8 cellular contexts compared by ENCODE assay signal in the genomic region with DNA sequence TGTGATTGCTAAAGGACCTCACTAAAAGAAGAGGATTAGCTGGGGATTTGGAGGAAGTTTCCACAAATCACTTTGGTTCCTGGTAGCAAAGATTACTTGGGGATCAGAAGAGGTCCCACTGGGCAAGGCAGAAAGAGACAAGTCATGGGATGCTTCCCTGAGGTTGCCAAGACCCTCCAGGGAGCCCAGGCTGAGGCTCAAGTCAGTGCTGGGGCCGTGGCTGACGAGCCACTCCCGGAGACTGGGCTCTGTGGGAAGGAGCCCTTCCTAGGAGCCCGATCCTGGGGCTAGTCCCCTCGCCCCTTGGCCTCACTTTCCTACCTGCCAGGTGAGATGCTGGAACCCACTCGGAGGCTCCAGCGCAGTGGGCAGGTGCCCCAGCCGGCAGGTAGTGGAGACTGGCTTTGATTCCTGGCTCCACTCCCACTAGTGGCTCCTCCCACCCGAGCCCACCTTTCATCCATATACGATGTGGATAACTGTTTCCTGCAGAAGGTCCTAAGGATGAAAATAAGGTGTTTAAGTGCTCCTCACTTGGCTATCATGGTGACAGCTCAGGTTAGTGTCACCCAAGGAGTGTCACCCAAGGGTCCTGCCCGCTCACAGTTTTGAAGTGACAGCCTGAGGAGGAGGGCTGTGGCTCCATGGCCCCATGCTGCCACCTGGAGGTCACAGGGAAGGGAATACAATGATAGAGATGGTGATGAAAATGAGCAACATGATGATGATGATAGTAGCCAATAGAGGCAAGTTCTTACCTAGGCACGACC.
DNase-seq lines count a peak whose midpoint lies in the region; ATAC-seq and TF ChIP-seq lines count a peak whose summit lies in the region.

No MANE protein-coding gene starts in this region.

- TF ChIP-seq POLR2A in HCT116 (IDR thresholded peaks at IDR 0.05; ENCODE audit: borderline replicate concordance, extremely low read depth, insufficient read depth, insufficient read length) (no peak), right lobe of liver (IDR thresholded peaks at IDR 0.05) (no peak)

- H3K4me2 ChIP-seq in HCT116 (ENCODE audit: low read length), result no peak overlapping the region

- H3K4me1 ChIP-seq in CD4-positive, CD25-positive, alpha-beta regulatory T cell (ENCODE audit: control insufficient read depth, insufficient read depth, low read length, poor library complexity, severe bottlenecking), result no peaks in the 10 kb centered on the region
- no peaks in the 10 kb centered on the region for H3K4me1 ChIP-seq in HCT116 (ENCODE audit: control insufficient read depth in 1 of 2, insufficient read depth in 2 of 2, low read length in 2 of 2)
- H3K4me1 ChIP-seq in right lobe of liver, result no peaks in the 10 kb centered on the region

- no peaks in the 10 kb centered on the region for H3K36me3 Mint-ChIP-seq in CD4-positive, CD25-positive, alpha-beta regulatory T cell
- peaks cover 11% of the 10 kb centered on the region for H3K36me3 Mint-ChIP-seq in chondrocyte (ENCODE audit: low read depth)

- H2AFZ ChIP-seq in HCT116 (ENCODE audit: low read depth, low read length, poor library complexity, severe bottlenecking), result no peak overlapping the region

- TF ChIP-seq RAD21 in HCT116 (IDR thresholded peaks at IDR 0.05; ENCODE audit: low read depth), result peak; percentile 98

- BruUV-seq in HCT116 (replicated peaks; lab: Mats Ljungman, UMichigan), result no TSS peak

- no peaks in the 10 kb centered on the region for H3K9me2 ChIP-seq in HCT116 (ENCODE audit: insufficient read depth)

- no peaks in the 10 kb centered on the region for H3K36me3 ChIP-seq in CD4-positive, CD25-positive, alpha-beta regulatory T cell (ENCODE audit: control insufficient read depth, insufficient read depth, low read length)
- H3K36me3 ChIP-seq in HCT116 (ENCODE audit: control insufficient read depth in 1 of 2, insufficient read depth in 2 of 2, low read length in 2 of 2), result no peaks in the 10 kb centered on the region
- H3K36me3 ChIP-seq in right lobe of liver, result no peaks in the 10 kb centered on the region

- peaks cover 0 to 6% (median 5%) of the 10 kb centered on the region in 4 donors for H3K4me1 Mint-ChIP-seq in CD4-positive, CD25-positive, alpha-beta regulatory T cell
- H3K4me1 Mint-ChIP-seq in chondrocyte (ENCODE audit: low read depth), result peaks cover 8% of the 10 kb centered on the region

- intact Hi-C loops in HCT116 (cut with micrococcal nuclease) (loop anchor here (1.0 to 2.0 kb wide), 3 partner anchors 498 to 616 kb away; no protein-coding TSS in a partner anchor), right lobe of liver (cut with DNase I) (loop anchor here (5.0 kb wide), 1 partner anchor 499 kb away; no protein-coding TSS in a partner anchor)

- peak overlapping the region in 1 of 3 donors; percentile 61 for H3K27ac Mint-ChIP-seq in CD4-positive, CD25-positive, alpha-beta regulatory T cell
- H3K27ac Mint-ChIP-seq in chondrocyte (ENCODE audit: unreplicated experiment), result no peak overlapping the region

- TF ChIP-seq CTCF in HCT116 (IDR thresholded peaks at IDR 0.05 in 2 of 3, conservative IDR thresholded peaks at IDR 0.05 in 1 of 3; ENCODE audit: borderline replicate concordance in 1 of 3, insufficient read depth in 1 of 3, low read depth in 2 of 3, low read length in 2 of 3) (peak; percentile 73 to 94 (median 83)), chondrocyte (IDR thresholded peaks at IDR 0.05) (peak; percentile 95), right lobe of liver (IDR thresholded peaks at IDR 0.05) (peak; percentile 78 to 88 (median 83))

- H3K27me3 ChIP-seq in CD4-positive, CD25-positive, alpha-beta regulatory T cell (ENCODE audit: control insufficient read depth, insufficient read depth, low read length), result peaks cover 5% of the 10 kb centered on the region
- H3K27me3 ChIP-seq in HCT116 (ENCODE audit: insufficient read depth, low read length) (no peaks in the 10 kb centered on the region), right lobe of liver (no peaks in the 10 kb centered on the region)

- RAD21 ChIA-PET in HCT116 (lab: Charles Lee; ENCODE audit: low non-redundant PET in 1 of 2, low total read pairs in 2 of 2, uncharacterized antibody in 2 of 2, unreplicated experiment in 2 of 2), result no interaction called here

- H3K9ac ChIP-seq in HCT116 (ENCODE audit: low read length), result no peak overlapping the region

- WGBS in right lobe of liver (ENCODE audit: insufficient coverage, low coverage, low lambda C conversion rate, missing lambda C conversion rate), result 25% methylated on average over 4 of the region's 12 CpGs

- H3K27ac ChIP-seq in CD4-positive, CD25-positive, alpha-beta regulatory T cell (ENCODE audit: insufficient read depth, low read length, poor library complexity, severe bottlenecking), result no peak overlapping the region
- no peak overlapping the region for H3K27ac ChIP-seq in HCT116 (ENCODE audit: low read depth, low read length)
- H3K27ac ChIP-seq in right lobe of liver, result no peak overlapping the region

- peaks cover 14 to 17% of the 10 kb centered on the region in 2 experiments for H3K9me3 ChIP-seq in CD4-positive, CD25-positive, alpha-beta regulatory T cell (ENCODE audit: control insufficient read depth in 2 of 2, low read length in 2 of 2)
- H3K9me3 ChIP-seq in HCT116 (ENCODE audit: control insufficient read depth in 1 of 2, insufficient read depth in 1 of 2, low read depth in 1 of 2, low read length in 2 of 2) (peaks cover 3 to 11% of the 10 kb centered on the region in 2 experiments; a peak in 2 of 4 replicates), right lobe of liver (peaks cover 0 to 2% (median 0%) of the 10 kb centered on the region in 4 donors)

- POLR2A ChIA-PET in HCT116 (lab: Charles Lee), result no interaction called here

- H3K79me2 ChIP-seq in HCT116 (ENCODE audit: insufficient read depth, low read length), result no peaks in the 10 kb centered on the region

- no peaks in the 10 kb centered on the region for H4K20me1 ChIP-seq in HCT116 (ENCODE audit: insufficient read depth)

- peaks cover 0 to 13% (median 10%) of the 10 kb centered on the region in 7 donors for H3K9me3 Mint-ChIP-seq in CD4-positive, CD25-positive, alpha-beta regulatory T cell
- H3K9me3 Mint-ChIP-seq in chondrocyte (ENCODE audit: low read depth), result peaks cover 18% of the 10 kb centered on the region

- peak; percentile 48 to 71 (median 65) for DNase-seq in CD4-positive, CD25-positive, alpha-beta regulatory T cell
- peak; percentile 48 for DNase-seq in HCT116 (ENCODE audit: low read depth, low spot score)
- peak; percentile 74 for DNase-seq in NCI-H345 (lab: John Stamatoyannopoulos, UW)
- peak; percentile 65 to 67 for DNase-seq in activated CD4-positive, alpha-beta T cell treated with anti-CD3 and anti-CD28 coated beads for 24 hours (ENCODE audit: low read depth in 2 of 2)
- no peak for DNase-seq in chondrocyte (ENCODE audit: low spot score)
- DNase-seq in right lobe of liver, result peak; percentile 63 to 72 (median 69)
- peak; percentile 60 to 71 (median 62) for DNase-seq in stimulated activated CD4-positive, alpha-beta T cell treated with anti-CD3 and anti-CD28 coated beads, TNF-alpha, amount 100 ng/mL, for 48 hours (ENCODE audit: low read depth in 3 of 3)

- H3K27me3 Mint-ChIP-seq in CD4-positive, CD25-positive, alpha-beta regulatory T cell, result peaks cover 20% of the 10 kb centered on the region
- no peaks in the 10 kb centered on the region for H3K27me3 Mint-ChIP-seq in chondrocyte (ENCODE audit: low read depth)

- no peak overlapping the region for H3K4me3 ChIP-seq in CD4-positive, CD25-positive, alpha-beta regulatory T cell (ENCODE audit: low read depth, low read length)
- no peak overlapping the region for H3K4me3 ChIP-seq in HCT116 (replicated peaks in 1 of 2; ENCODE audit: low read depth in 1 of 2, low read length in 2 of 2)
- H3K4me3 ChIP-seq in right lobe of liver, result no peak overlapping the region

- ATAC-seq in CD4-positive, CD25-positive, alpha-beta regulatory T cell (ENCODE audit: low read depth in 2 of 2), result peak; percentile 45 to 54
- ATAC-seq in HCT116, result peak; percentile 84
- peak; percentile 64 to 74 (median 70) for ATAC-seq in right lobe of liver
- no peak for ATAC-seq in GM19035 (IDR thresholded peaks at IDR 0.05; ENCODE audit: unreplicated experiment)

- no peak overlapping the region for H3K4me3 Mint-ChIP-seq in CD4-positive, CD25-positive, alpha-beta regulatory T cell
- no peak overlapping the region for H3K4me3 Mint-ChIP-seq in chondrocyte (ENCODE audit: unreplicated experiment)

- CTCF ChIA-PET in HCT116 (lab: Charles Lee), result interaction anchor here (0.9 to 4.2 kb wide), 4 partner anchors 498 to 617 kb away, joined by 3 to 29 read pairs (median 14); no protein-coding TSS in a partner anchor

TF ChIP-seq in HCT116, 20 proteins besides CTCF, POLR2A, EP300 and RAD21 (continues in another document):
- TF ChIP-seq, protein P1, sequence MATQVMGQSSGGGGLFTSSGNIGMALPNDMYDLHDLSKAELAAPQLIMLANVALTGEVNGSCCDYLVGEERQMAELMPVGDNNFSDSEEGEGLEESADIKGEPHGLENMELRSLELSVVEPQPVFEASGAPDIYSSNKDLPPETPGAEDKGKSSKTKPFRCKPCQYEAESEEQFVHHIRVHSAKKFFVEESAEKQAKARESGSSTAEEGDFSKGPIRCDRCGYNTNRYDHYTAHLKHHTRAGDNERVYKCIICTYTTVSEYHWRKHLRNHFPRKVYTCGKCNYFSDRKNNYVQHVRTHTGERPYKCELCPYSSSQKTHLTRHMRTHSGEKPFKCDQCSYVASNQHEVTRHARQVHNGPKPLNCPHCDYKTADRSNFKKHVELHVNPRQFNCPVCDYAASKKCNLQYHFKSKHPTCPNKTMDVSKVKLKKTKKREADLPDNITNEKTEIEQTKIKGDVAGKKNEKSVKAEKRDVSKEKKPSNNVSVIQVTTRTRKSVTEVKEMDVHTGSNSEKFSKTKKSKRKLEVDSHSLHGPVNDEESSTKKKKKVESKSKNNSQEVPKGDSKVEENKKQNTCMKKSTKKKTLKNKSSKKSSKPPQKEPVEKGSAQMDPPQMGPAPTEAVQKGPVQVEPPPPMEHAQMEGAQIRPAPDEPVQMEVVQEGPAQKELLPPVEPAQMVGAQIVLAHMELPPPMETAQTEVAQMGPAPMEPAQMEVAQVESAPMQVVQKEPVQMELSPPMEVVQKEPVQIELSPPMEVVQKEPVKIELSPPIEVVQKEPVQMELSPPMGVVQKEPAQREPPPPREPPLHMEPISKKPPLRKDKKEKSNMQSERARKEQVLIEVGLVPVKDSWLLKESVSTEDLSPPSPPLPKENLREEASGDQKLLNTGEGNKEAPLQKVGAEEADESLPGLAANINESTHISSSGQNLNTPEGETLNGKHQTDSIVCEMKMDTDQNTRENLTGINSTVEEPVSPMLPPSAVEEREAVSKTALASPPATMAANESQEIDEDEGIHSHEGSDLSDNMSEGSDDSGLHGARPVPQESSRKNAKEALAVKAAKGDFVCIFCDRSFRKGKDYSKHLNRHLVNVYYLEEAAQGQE (IDR thresholded peaks at IDR 0.05; ENCODE audit: low read depth), result no peak
- no peak for TF ChIP-seq JUND (IDR thresholded peaks at IDR 0.05)
- no peak for TF ChIP-seq SIN3A (IDR thresholded peaks at IDR 0.05; ENCODE audit: low read depth)
- TF ChIP-seq ZNF274 (IDR thresholded peaks at IDR 0.05; ENCODE audit: low read depth, low read length), result no peak
- no peak for TF ChIP-seq CEBPB (IDR thresholded peaks at IDR 0.05; ENCODE audit: low read depth)
- TF ChIP-seq EGR1 (IDR thresholded peaks at IDR 0.05; ENCODE audit: low read depth), result no peak
- no peak for TF ChIP-seq EZH2 (IDR thresholded peaks at IDR 0.05)
- no peak for TF ChIP-seq ELF1 (IDR thresholded peaks at IDR 0.05; ENCODE audit: borderline replicate concordance, low read depth)
